Comparison of ENCODE assay signal across 9 cellular contexts in the genomic region with DNA sequence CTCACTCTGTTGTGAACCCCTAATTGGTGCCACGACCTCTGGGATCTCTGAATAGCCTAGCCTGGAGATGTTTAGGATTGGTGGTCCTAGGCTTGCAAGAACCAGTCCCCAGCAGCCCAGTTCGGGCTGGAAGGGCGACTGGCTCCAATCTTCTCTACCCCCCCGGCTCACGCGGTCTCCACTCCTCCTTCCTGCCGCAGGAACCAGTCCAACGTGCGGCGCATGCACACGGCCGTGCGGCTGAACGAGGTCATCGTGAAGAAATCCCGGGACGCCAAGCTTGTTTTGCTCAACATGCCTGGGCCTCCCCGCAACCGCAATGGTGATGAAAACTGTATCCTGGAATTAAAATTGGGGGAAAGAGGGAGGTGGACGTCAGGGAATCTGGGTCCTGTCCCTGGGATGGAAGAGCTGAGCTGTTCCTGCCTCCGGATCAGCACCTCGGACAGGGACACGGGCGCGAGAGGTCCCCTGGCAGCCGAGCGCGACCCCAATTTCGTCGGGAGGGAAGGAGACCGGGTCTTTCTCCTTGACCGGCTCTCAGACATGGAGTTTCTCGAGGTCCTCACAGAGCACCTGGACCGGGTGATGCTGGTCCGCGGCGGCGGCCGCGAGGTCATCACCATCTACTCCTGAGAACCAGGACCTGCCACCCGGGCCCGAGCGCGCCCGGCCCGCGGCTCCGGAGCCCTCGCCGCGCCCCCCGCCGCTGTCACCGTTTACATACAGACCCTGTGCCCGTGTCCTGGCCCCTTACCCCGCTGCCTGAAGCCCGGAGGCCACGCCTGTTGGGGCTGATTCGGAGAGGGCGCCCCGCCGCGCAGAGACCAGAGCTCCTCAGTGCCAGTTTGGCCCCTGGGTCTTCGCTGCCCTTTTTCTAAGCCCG. TPM values are rescaled to one million over a fixed set of nuclear protein-coding genes. Genes with fewer than 3 reads are reported as not detected.
DNase-seq lines count a peak whose midpoint lies in the region; ATAC-seq and TF ChIP-seq lines count a peak whose summit lies in the region.
"Had no signal": no experiment of that assay in that cellular context is flagged by ENCODE, and none has a peak within 500 bp of the region (broad histone marks: within the 10 kb centered on the region; RNA-seq: fewer than 3 reads in every experiment).

No MANE protein-coding gene starts in this region.

- ATAC-seq in GM18909 (IDR thresholded peaks at IDR 0.05; ENCODE audit: poor library complexity, unreplicated experiment) (no peak), HG02885 (IDR thresholded peaks at IDR 0.05; ENCODE audit: poor library complexity, unreplicated experiment) (no peak)

- WGBS in adrenal gland, 4 donors: 18 to 43% (median 28%) methylated on average over 37 to 65 of the region's 65 CpGs
- 24% methylated on average over 58 of the region's 65 CpGs for WGBS in hepatocyte (ENCODE audit: low lambda C conversion rate, missing lambda C conversion rate)

- no peaks in the 10 kb centered on the region for H3K27me3 ChIP-seq in adrenal gland
- H3K27me3 ChIP-seq in hepatocyte: peaks cover 19% of the 10 kb centered on the region

- no peaks in the 10 kb centered on the region for H3K9me2 ChIP-seq in hepatocyte (replicated peaks; ENCODE audit: insufficient read depth)

- H3K9me3 ChIP-seq in adrenal gland (replicated peaks in 1 of 3) (no peaks in the 10 kb centered on the region), hepatocyte (ENCODE audit: low read depth) (no peaks in the 10 kb centered on the region)

- H3K4me3 ChIP-seq in adrenal gland (peak overlapping the region in 1 of 4 donors; percentile 45), hepatocyte (no peak overlapping the region)

- H3K79me2 ChIP-seq in hepatocyte: no peaks in the 10 kb centered on the region

- DNase-seq in activated CD8-positive, alpha-beta memory T cell treated with anti-CD3 and anti-CD28 coated beads for 24 hours: peak; percentile 62
- DNase-seq in activated CD8-positive, alpha-beta memory T cell treated with anti-CD3 and anti-CD28 coated beads, Interleukin-2, amount 50 U/mL, for 4 hours: no peak
- peak; percentile 34 to 59 (median 54) for DNase-seq in adrenal gland
- peak; percentile 78 for DNase-seq in hepatocyte (ENCODE audit: low spot score)
- peak; percentile 12 for DNase-seq in superior temporal gyrus (ENCODE audit: extremely low spot score)
- DNase-seq in foreskin melanocyte: no peak

- peaks cover 48% of the 10 kb centered on the region for H4K20me1 ChIP-seq in hepatocyte (ENCODE audit: insufficient read depth, poor library complexity, severe bottlenecking)

- intact Hi-C loops in adrenal gland (cut with DNase I): no loop called here

- H3K27ac ChIP-seq in adrenal gland: peak overlapping the region in 1 of 5 donors; percentile 54
- H3K27ac ChIP-seq in hepatocyte: no peak overlapping the region

- peaks cover 7 to 47% of the 10 kb centered on the region in 2 donors for H3K4me1 ChIP-seq in adrenal gland (replicated peaks in 1 of 2)
- H3K4me1 ChIP-seq in hepatocyte (ENCODE audit: insufficient read depth): peaks cover 20% of the 10 kb centered on the region

- TF ChIP-seq CTCF in adrenal gland (IDR thresholded peaks at IDR 0.05) (no peak), hepatocyte (IDR thresholded peaks at IDR 0.05; ENCODE audit: poor library complexity) (no peak)

- peaks cover 0 to 10% of the 10 kb centered on the region in 2 donors for H3K36me3 ChIP-seq in adrenal gland (replicated peaks in 1 of 2)
- no peaks in the 10 kb centered on the region for H3K36me3 ChIP-seq in hepatocyte (replicated peaks; ENCODE audit: insufficient read depth, low read depth)

- TF ChIP-seq POLR2A in adrenal gland (IDR thresholded peaks at IDR 0.05): no peak

- no peak overlapping the region for H2AFZ ChIP-seq in hepatocyte

- H3K4me2 ChIP-seq in hepatocyte: peak overlapping the region; percentile 72

RNA-seq across cellular contexts. Expression of gene SLC12A5, which starts 28.2 kb away (rescaled TPM):
- total RNA-seq in adrenal gland: 10 to 100 TPM in 5 of 8 donors, 1 to 10 TPM in 2, under 1 TPM in 1; 0.30 to 24.5 (median 14.5) TPM
- 100 to 1,000 TPM in 2 of 3 donors, 10 to 100 TPM in 1; 15.0 to 121 (median 120) TPM for polyA plus RNA-seq in adrenal gland
- 0.57 TPM in 1 of 2 replicates, not detected in the other for total RNA-seq in hepatocyte
- polyA plus RNA-seq in hepatocyte: 3.1 and 4.3 TPM in 2 replicates
- total RNA-seq: skeletal muscle tissue had no signal

RNA-seq across cellular contexts. Expression of gene NCOA5, which starts 32.5 kb away (rescaled TPM):
- total RNA-seq in adrenal gland (10 to 100 TPM; 17.8 to 44.8 (median 26.0) TPM), hepatocyte (24.0 and 25.6 TPM in 2 replicates)
- polyA plus RNA-seq in adrenal gland (10 to 100 TPM; 18.7 to 24.8 (median 19.0) TPM), hepatocyte (24.1 and 26.2 TPM in 2 replicates)

RNA-seq across cellular contexts. Expression of gene MMP9, which starts 48.5 kb away (rescaled TPM):
- under 1 TPM in 7 of 8 donors, not detected in 1; 0.18 to 0.97 (median 0.37) TPM for total RNA-seq in adrenal gland
- 1 to 10 TPM in 1 of 3 donors, under 1 TPM in 2; 0.07 to 1.2 (median 0.51) TPM for polyA plus RNA-seq in adrenal gland
- 1.3 and 2.6 TPM in 2 replicates for total RNA-seq in hepatocyte
- 4.8 and 7.7 TPM in 2 replicates for polyA plus RNA-seq in hepatocyte

Comparison
In these comparisons a context has a peak if more than half of its experiments do, and no peak if none do; other contexts are left out.
1. DNase-seq: peak in activated CD8-positive, alpha-beta memory T cell treated with anti-CD3 and anti-CD28 coated beads for 24 hours (single experiment), adrenal gland (7 of 7), hepatocyte (single experiment) and superior temporal gyrus (single experiment); none in activated CD8-positive, alpha-beta memory T cell treated with anti-CD3 and anti-CD28 coated beads, Interleukin-2, amount 50 U/mL, for 4 hours (single experiment) and foreskin melanocyte (single experiment).